ENCODE assay signal across 27 cellular contexts in the genomic region with DNA sequence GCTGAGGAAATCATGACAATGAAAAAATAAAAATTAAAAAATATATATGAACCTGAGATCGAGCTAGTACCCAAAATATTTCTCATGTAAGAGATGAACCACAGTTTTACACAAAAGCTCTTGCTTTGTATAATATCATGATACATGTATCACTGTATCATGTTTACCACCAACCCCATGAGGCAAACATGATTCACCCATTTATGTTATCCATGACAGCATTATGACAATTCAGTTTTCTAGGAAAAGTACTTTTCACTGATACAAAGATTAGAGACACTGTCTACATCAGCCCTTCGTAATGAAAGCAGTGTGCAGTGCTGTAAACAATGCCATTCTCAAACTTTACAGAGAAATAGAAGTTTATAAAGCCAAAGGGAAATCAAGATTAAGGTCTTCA.
A peak's percentile ranks its signal among the peaks of the same experiment; 100 is the strongest.
DNase-seq lines count a peak whose midpoint lies in the region; ATAC-seq, FAIRE-seq and TF ChIP-seq lines count a peak whose summit lies in the region.
"Had no signal": no experiment of that assay in that cellular context is flagged by ENCODE, and none has a peak within 500 bp of the region (broad histone marks: within the 10 kb centered on the region; RNA-seq: fewer than 3 reads in every experiment).

No MANE protein-coding gene starts in this region.

- DNase-seq in OCI-M1 (lab: John Stamatoyannopoulos, UW) (peak; percentile 3), endothelial cell of umbilical vein (ENCODE audit: low read depth, low spot score) (no peak), foreskin keratinocyte (no peak), glomerular visceral epithelial cell (ENCODE audit: extremely low spot score) (no peak), right lobe of liver (no peak), NCI-H2196 (lab: John Stamatoyannopoulos, UW; ENCODE audit: unreplicated experiment) (no peak)
- no peak for DNase-seq in effector memory CD4-positive, alpha-beta T cell
- DNase-seq: 8988T; ACHN; C1 segment of cervical spinal cord; CD4-positive, alpha-beta memory T cell; CD4-positive, CD25-positive, alpha-beta regulatory T cell; CD8-positive, alpha-beta memory T cell; COR-L47; DMS 273 treated with DMSO at 0.1 percent for 48 hours; DMS153; DMS53; DMS79; DND-41; EL; GDM1 had no signal

- peaks cover 5 to 47% (median 10%) of the 10 kb centered on the region in 10 experiments; a peak in 14 of 20 replicates for H3K4me1 ChIP-seq in BLaER1 treated with 17β-estradiol and CSF1 and Interleukin-3, amounts not matched to agents 10 nM and 100 nM
- H3K4me1 ChIP-seq in endothelial cell of umbilical vein (ENCODE audit: control insufficient read depth, extremely low read depth, insufficient read depth, low read length) (peaks cover 30% of the 10 kb centered on the region), foreskin keratinocyte (peaks cover 4% of the 10 kb centered on the region), right lobe of liver (no peaks in the 10 kb centered on the region)
- H3K4me1 ChIP-seq in effector memory CD4-positive, alpha-beta T cell (ENCODE audit: control insufficient read depth, insufficient read depth, low read length, poor library complexity, severe bottlenecking) = no peaks in the 10 kb centered on the region
- H3K4me1 ChIP-seq: BE2C had no signal

- peaks cover 0 to 6% (median 0%) of the 10 kb centered on the region in 11 experiments; a peak in 1 of 22 replicates for H3K9me3 ChIP-seq in BLaER1 treated with 17β-estradiol and CSF1 and Interleukin-3, amounts not matched to agents 10 nM and 100 nM (replicated peaks in 1 of 11)
- H3K9me3 ChIP-seq in endothelial cell of umbilical vein (replicated peaks; ENCODE audit: control insufficient read depth, insufficient read depth, low read length) = no peaks in the 10 kb centered on the region
- H3K9me3 ChIP-seq in right lobe of liver = no peaks in the 10 kb centered on the region
- H3K9me3 ChIP-seq in effector memory CD4-positive, alpha-beta T cell (ENCODE audit: control insufficient read depth, low read length) = no peaks in the 10 kb centered on the region
- H3K9me3 ChIP-seq: BE2C had no signal

- ATAC-seq in foreskin keratinocyte (peak; percentile 78), right lobe of liver (no peak)
- ATAC-seq: GM12878 had no signal

- H4K20me1 ChIP-seq in BLaER1 treated with 17β-estradiol and CSF1 and Interleukin-3, amounts not matched to agents 10 nM and 100 nM = no peaks in the 10 kb centered on the region
- no peaks in the 10 kb centered on the region for H4K20me1 ChIP-seq in endothelial cell of umbilical vein (replicated peaks; ENCODE audit: control insufficient read depth, extremely low read depth, insufficient read depth, low read length)

- no peak for TF ChIP-seq POLR2A in endothelial cell of umbilical vein (IDR thresholded peaks at IDR 0.05; ENCODE audit: low read depth, low read length)
- TF ChIP-seq POLR2A in right lobe of liver (IDR thresholded peaks at IDR 0.05) = no peak

- H3K9ac ChIP-seq in BLaER1 treated with 17β-estradiol and CSF1 and Interleukin-3, amounts not matched to agents 10 nM and 100 nM = no peak overlapping the region; a peak in 1 of 22 replicates
- no peak overlapping the region for H3K9ac ChIP-seq in endothelial cell of umbilical vein (replicated peaks; ENCODE audit: extremely low read depth, insufficient read depth, low read length)

- no peak overlapping the region for H2AFZ ChIP-seq in endothelial cell of umbilical vein (ENCODE audit: low read depth, low read length)

- CTCF ChIA-PET in endothelial cell of umbilical vein (lab: Charles Lee) = interaction anchor here (0.6 kb wide), 1 partner anchor 213 kb away, joined by 3 read pairs; no protein-coding TSS in a partner anchor

- peak overlapping the region in 9 of 11 experiments; percentile 5 to 73 (median 44); a peak in 14 of 22 replicates for H3K27ac ChIP-seq in BLaER1 treated with 17β-estradiol and CSF1 and Interleukin-3, amounts not matched to agents 10 nM and 100 nM
- peak overlapping the region; percentile 19 for H3K27ac ChIP-seq in endothelial cell of umbilical vein (ENCODE audit: insufficient read depth, low read depth, low read length)
- no peak overlapping the region for H3K27ac ChIP-seq in foreskin keratinocyte
- H3K27ac ChIP-seq in right lobe of liver = no peak overlapping the region
- no peak overlapping the region for H3K27ac ChIP-seq in effector memory CD4-positive, alpha-beta T cell (ENCODE audit: insufficient read depth, low read length, poor library complexity, severe bottlenecking)

- H3K4me3 ChIP-seq in BLaER1 treated with 17β-estradiol and CSF1 and Interleukin-3, amounts not matched to agents 10 nM and 100 nM = no peak overlapping the region
- no peak overlapping the region for H3K4me3 ChIP-seq in endothelial cell of umbilical vein (replicated peaks in 1 of 3; ENCODE audit: insufficient read depth in 1 of 3, low read depth in 1 of 3, low read length in 3 of 3)
- H3K4me3 ChIP-seq in right lobe of liver = no peak overlapping the region
- no peak overlapping the region for H3K4me3 ChIP-seq in effector memory CD4-positive, alpha-beta T cell (ENCODE audit: insufficient read depth, low read depth, low read length, poor library complexity, severe bottlenecking)
- H3K4me3 ChIP-seq: GM12878 had no signal

- 26% methylated on average over 2 of the region's 2 CpGs for WGBS in right lobe of liver (ENCODE audit: insufficient coverage, low coverage, low lambda C conversion rate, missing lambda C conversion rate)

- H3K4me2 ChIP-seq in BLaER1 treated with 17β-estradiol and CSF1 and Interleukin-3, amounts not matched to agents 10 nM and 100 nM = peak overlapping the region in 6 of 11 experiments; percentile 27 to 55 (median 49); a peak in 12 of 22 replicates
- H3K4me2 ChIP-seq in endothelial cell of umbilical vein (ENCODE audit: insufficient read depth, low read length) = no peak overlapping the region

- intact Hi-C loops in endothelial cell of umbilical vein (cut with micrococcal nuclease) (loop anchor here (5.0 kb wide), 1 partner anchor 185 kb away; no protein-coding TSS in a partner anchor), right lobe of liver (cut with DNase I) (no loop called here)

- TF ChIP-seq CTCF in endothelial cell of umbilical vein (IDR thresholded peaks at IDR 0.05; ENCODE audit: extremely low read depth in 1 of 2, insufficient read depth in 1 of 2, low read depth in 1 of 2, low read length in 2 of 2) (no peak), foreskin keratinocyte (conservative IDR thresholded peaks at IDR 0.05) (no peak), right lobe of liver (IDR thresholded peaks at IDR 0.05) (no peak)

- POLR2A ChIA-PET in endothelial cell of umbilical vein (lab: Charles Lee) = no interaction called here

- H3K27me3 ChIP-seq in BLaER1 treated with 17β-estradiol and CSF1 and Interleukin-3, amounts not matched to agents 10 nM and 100 nM = no peaks in the 10 kb centered on the region
- H3K27me3 ChIP-seq in endothelial cell of umbilical vein (ENCODE audit: control insufficient read depth in 2 of 2, insufficient read depth in 2 of 2, low read length in 2 of 2) (no peaks in the 10 kb centered on the region), foreskin keratinocyte (no peaks in the 10 kb centered on the region), right lobe of liver (no peaks in the 10 kb centered on the region)
- H3K27me3 ChIP-seq in effector memory CD4-positive, alpha-beta T cell (replicated peaks; ENCODE audit: control insufficient read depth, insufficient read depth, low read length, poor library complexity, severe bottlenecking) = no peaks in the 10 kb centered on the region
- H3K27me3 ChIP-seq: BE2C had no signal

- H3K9me1 ChIP-seq in endothelial cell of umbilical vein (replicated peaks; ENCODE audit: control insufficient read depth, extremely low read depth, insufficient read depth, low read length) = no peaks in the 10 kb centered on the region

- no TSS peak for BruUV-seq in endothelial cell of umbilical vein (replicated peaks; lab: Mats Ljungman, UMichigan)

- no peak for FAIRE-seq in endothelial cell of umbilical vein (lab: Jason Lieb, UNC)
- FAIRE-seq: A204.1, GM12878, GM12892, GM18507 had no signal

- H3K79me2 ChIP-seq in endothelial cell of umbilical vein (ENCODE audit: control insufficient read depth, insufficient read depth, low read length) = no peaks in the 10 kb centered on the region

- no peaks in the 10 kb centered on the region for H3K36me3 ChIP-seq in BLaER1 treated with 17β-estradiol and CSF1 and Interleukin-3, amounts not matched to agents 10 nM and 100 nM
- H3K36me3 ChIP-seq in endothelial cell of umbilical vein (ENCODE audit: control insufficient read depth in 2 of 2, extremely low read depth in 1 of 2, insufficient read depth in 2 of 2, low read length in 2 of 2) = no peaks in the 10 kb centered on the region
- no peaks in the 10 kb centered on the region for H3K36me3 ChIP-seq in right lobe of liver
- H3K36me3 ChIP-seq in effector memory CD4-positive, alpha-beta T cell (ENCODE audit: control insufficient read depth, insufficient read depth, low read length) = no peaks in the 10 kb centered on the region
- H3K36me3 ChIP-seq: BE2C had no signal

- dilution Hi-C loops in endothelial cell of umbilical vein (cut with MboI; ENCODE audit: extremely low pct_ligation_motif_present, low sequenced_read_pairs) = no loop called here

TF ChIP-seq in endothelial cell of umbilical vein, 7 proteins besides CTCF, POLR2A, EP300 and RAD21:
- TF ChIP-seq, protein P1, sequence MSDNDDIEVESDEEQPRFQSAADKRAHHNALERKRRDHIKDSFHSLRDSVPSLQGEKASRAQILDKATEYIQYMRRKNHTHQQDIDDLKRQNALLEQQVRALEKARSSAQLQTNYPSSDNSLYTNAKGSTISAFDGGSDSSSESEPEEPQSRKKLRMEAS (IDR thresholded peaks at IDR 0.05; ENCODE audit: insufficient read depth, insufficient read length) = no peak
- TF ChIP-seq GATA2 (IDR thresholded peaks at IDR 0.05; ENCODE audit: insufficient read depth, insufficient read length, low read depth, low read length) (no peak), JUN (IDR thresholded peaks at IDR 0.05; ENCODE audit: borderline replicate concordance, insufficient read depth, insufficient read length, low read depth) (no peak), MYC (IDR thresholded peaks at IDR 0.05; ENCODE audit: low read depth, low read length) (no peak), FOS (IDR thresholded peaks at IDR 0.05; ENCODE audit: borderline replicate concordance, insufficient read depth, low read length) (no peak), EZH2 (IDR thresholded peaks at IDR 0.05; ENCODE audit: borderline replicate concordance, low read depth, low read length, severe bottlenecking) (no peak), POLR2AphosphoS5 (IDR thresholded peaks at IDR 0.05; ENCODE audit: insufficient read depth, low read depth, low read length) (no peak)

Comparison
In these comparisons a context has a peak if more than half of its experiments do, and no peak if none do; other contexts are left out.
1. H3K27ac ChIP-seq: peak in BLaER1 treated with 17β-estradiol and CSF1 and Interleukin-3, amounts not matched to agents 10 nM and 100 nM (9 of 11) and endothelial cell of umbilical vein (single experiment); none in foreskin keratinocyte (single experiment), right lobe of liver (0 of 3) and effector memory CD4-positive, alpha-beta T cell (single experiment).